8 cellular contexts compared by ENCODE assay signal in the genomic region with DNA sequence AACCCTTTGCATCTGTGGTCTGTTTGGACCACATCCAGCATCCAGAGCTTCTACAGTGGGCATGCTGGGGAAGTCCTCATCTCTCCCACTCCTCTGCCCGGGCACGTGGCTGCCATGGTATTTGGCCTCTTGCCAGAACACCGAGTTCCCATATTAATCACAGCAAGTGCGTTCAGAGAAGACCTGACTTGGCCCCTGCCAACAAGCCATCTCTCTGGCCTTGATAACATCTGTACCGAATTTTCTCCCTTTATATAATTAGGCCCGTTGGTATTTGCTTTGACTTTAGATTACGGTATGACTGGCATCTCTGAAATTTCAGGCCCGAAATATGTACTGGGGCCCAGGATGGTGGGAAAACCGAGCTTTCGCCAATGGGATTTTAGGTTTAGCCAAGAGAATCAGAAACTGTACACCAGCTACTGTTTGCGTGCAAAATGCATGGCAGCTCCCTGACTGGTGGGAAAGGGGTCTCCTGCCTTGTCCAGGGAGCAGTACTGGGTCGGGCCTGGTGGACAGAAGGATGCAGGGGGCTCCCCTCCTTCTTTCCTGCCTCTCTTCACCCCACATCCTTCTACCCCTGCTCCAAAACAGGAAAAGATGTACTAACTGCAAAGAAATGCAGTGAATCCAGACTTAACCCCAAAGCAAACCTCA.
DNase-seq lines count a peak whose midpoint lies in the region; ATAC-seq and TF ChIP-seq lines count a peak whose summit lies in the region.

No MANE protein-coding gene starts in this region.

- 39 to 50% (median 44%) methylated on average over 12 of the region's 12 CpGs for WGBS in psoas muscle, 3 donors

- DNase-seq in DMS153 treated with DMSO at 0.1 percent for 48 hours (lab: John Stamatoyannopoulos, UW; ENCODE audit: unreplicated experiment) (peak; percentile 57), NCI-H345 treated with DMSO at 0.1 percent for 48 hours (lab: John Stamatoyannopoulos, UW; ENCODE audit: unreplicated experiment) (peak; percentile 47), erythroblast (lab: John Stamatoyannopoulos, UW) (peak; percentile 58 to 62), psoas muscle (peak in 1 of 2 donors; percentile 51), activated gamma-delta T cell treated with Interleukin-2 at 50 U/mL for 16 hours (no peak), cerebellar cortex (ENCODE audit: low spot score) (no peak)

- no peak for TF ChIP-seq CTCF in psoas muscle (IDR thresholded peaks at IDR 0.05)

- ATAC-seq in psoas muscle (peak in 3 of 4 donors; percentile 36 to 63 (median 41)), GM21825 (IDR thresholded peaks at IDR 0.05; ENCODE audit: unreplicated experiment) (no peak), GM19467 (IDR thresholded peaks at IDR 0.05; ENCODE audit: unreplicated experiment) (no peak)

- intact Hi-C loops in psoas muscle (cut with DNase I) = no loop called here

- no peak overlapping the region for H3K4me3 ChIP-seq in psoas muscle

- peak overlapping the region; percentile 44 for H3K27ac ChIP-seq in psoas muscle

- TF ChIP-seq POLR2A in erythroblast (IDR thresholded peaks at IDR 0.05; ENCODE audit: low read length) = no peak

- no peaks in the 10 kb centered on the region for H3K36me3 ChIP-seq in psoas muscle (ENCODE audit: insufficient read depth in 1 of 2, low read depth in 1 of 2)

- H3K27me3 ChIP-seq in psoas muscle (ENCODE audit: insufficient read depth in 3 of 3, low read length in 2 of 3) = no peaks in the 10 kb centered on the region

- H3K9me3 ChIP-seq in psoas muscle = no peaks in the 10 kb centered on the region

- peaks cover 12% of the 10 kb centered on the region for H3K4me1 ChIP-seq in psoas muscle

Comparison
In these comparisons a context has a peak if more than half of its experiments do, and no peak if none do; other contexts are left out.
1. DNase-seq: peak in DMS153 treated with DMSO at 0.1 percent for 48 hours (single experiment), NCI-H345 treated with DMSO at 0.1 percent for 48 hours (single experiment) and erythroblast (2 of 2); none in activated gamma-delta T cell treated with Interleukin-2 at 50 U/mL for 16 hours (single experiment) and cerebellar cortex (single experiment).
2. ATAC-seq: peak in psoas muscle (3 of 4); none in GM21825 (single experiment) and GM19467 (single experiment).